In the genomic region with DNA sequence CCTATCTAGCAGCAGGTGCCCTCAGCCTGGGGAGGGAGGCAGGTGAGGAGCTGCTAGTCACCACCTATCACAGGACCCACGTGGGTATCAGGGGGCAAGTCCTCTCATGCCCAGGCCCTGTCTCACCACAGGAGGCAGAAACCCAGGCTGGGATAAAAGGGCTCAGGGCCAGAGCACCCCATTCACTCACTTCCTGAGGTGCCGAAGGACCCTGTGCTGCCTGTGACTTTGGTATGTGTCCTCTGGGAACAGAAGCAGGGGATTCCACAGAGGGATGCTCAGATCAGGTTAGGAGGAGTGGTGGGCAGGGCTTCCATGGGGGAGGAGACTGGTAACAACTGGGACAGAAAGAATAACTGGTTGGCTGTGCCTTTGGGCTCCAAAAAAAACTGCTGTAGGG, we compare ENCODE assay signal across 30 cellular contexts. TPM values are rescaled to one million over a fixed set of nuclear protein-coding genes. Genes with fewer than 3 reads are reported as not detected.
A peak's percentile ranks its signal among the peaks of the same experiment; 100 is the strongest.
DNase-seq lines count a peak whose midpoint lies in the region; TF ChIP-seq lines count a peak whose summit lies in the region.
"Had no signal": no experiment of that assay in that cellular context is flagged by ENCODE, and none has a peak within 500 bp of the region (broad histone marks: within the 10 kb centered on the region; RNA-seq: fewer than 3 reads in every experiment).

A gene with protein sequence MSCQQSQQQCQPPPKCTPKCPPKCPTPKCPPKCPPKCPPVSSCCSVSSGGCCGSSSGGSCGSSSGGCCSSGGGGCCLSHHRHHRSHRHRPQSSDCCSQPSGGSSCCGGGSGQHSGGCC (plus strand): TSS at position 181 of the 400 bp plus-strand sequence. CDS start 1,043 bp downstream, outside the sequence.

- TF ChIP-seq CTCF in VCaP (conservative IDR thresholded peaks at IDR 0.05) (no peak), retinal pigment epithelial cell (conservative IDR thresholded peaks at IDR 0.05; ENCODE audit: low read depth, low read length) (peak; percentile 3), ovary (IDR thresholded peaks at IDR 0.05) (no peak)

- peak within 1 kb of the TSS; percentile 41; the same call in 1 of the 2 replicates for H3K27ac ChIP-seq in VCaP
- no peak within 1 kb of the TSS for H3K27ac ChIP-seq in ovary
- H3K27ac ChIP-seq: dorsolateral prefrontal cortex, heart right ventricle had no signal

- no peaks in the 10 kb centered on the region for H3K9me3 ChIP-seq in ovary
- H3K9me3 ChIP-seq: heart right ventricle had no signal

- no peaks in the 10 kb centered on the region for H3K27me3 ChIP-seq in ovary

- H3K4me3 ChIP-seq in retinal pigment epithelial cell (ENCODE audit: low read length): no peak within 1 kb of the TSS
- no peak within 1 kb of the TSS for H3K4me3 ChIP-seq in ovary
- H3K4me3 ChIP-seq: dorsolateral prefrontal cortex, heart right ventricle, skin epidermis had no signal

- H3K4me1 ChIP-seq in ovary (ENCODE audit: insufficient read depth): no peaks in the 10 kb centered on the region
- H3K4me1 ChIP-seq: heart right ventricle had no signal

- no peak for TF ChIP-seq EP300 in ovary (IDR thresholded peaks at IDR 0.05)

- 40 to 48% (median 44%) methylated on average over 2 of the region's 2 CpGs for WGBS in ovary, 3 donors

- H3K36me3 ChIP-seq in ovary: no peaks in the 10 kb centered on the region
- H3K36me3 ChIP-seq: heart right ventricle had no signal

- TF ChIP-seq POLR2A in ovary (IDR thresholded peaks at IDR 0.05): no peak

- DNase-seq in NCI-H146 (lab: John Stamatoyannopoulos, UW): peak; percentile 17
- DNase-seq in NCI-H146 treated with DMSO at 0.1 percent for 48 hours (lab: John Stamatoyannopoulos, UW; ENCODE audit: unreplicated experiment): no peak
- peak; percentile 46 for DNase-seq in HT-29 (ENCODE audit: low spot score)
- DNase-seq in retinal pigment epithelial cell (ENCODE audit: low read depth): no peak
- DNase-seq in NCI-H82 (lab: John Stamatoyannopoulos, UW): no peak
- DNase-seq in stimulated activated CD4-positive, alpha-beta T cell treated with anti-CD3 and anti-CD28 coated beads, Interleukin-12 subunit alpha, Interleukin-12 subunit beta, amount 100 ng/mL, for 4 hours: no peak
- DNase-seq in ovary: no peak
- DNase-seq: 8988T; activated CD4-positive, alpha-beta T cell treated with anti-CD3 and anti-CD28 coated beads for 1 hour; activated gamma-delta T cell; CD8-positive, alpha-beta memory T cell; cerebellar nuclear complex; DND-41; dorsolateral prefrontal cortex; heart right ventricle; KG1; left colon; mesendoderm; NCI-H2029; PC-3; SHP77 treated with DMSO at 0.1 percent for 48 hours; stimulated activated CD4-positive, alpha-beta T cell treated with anti-CD3 and anti-CD28 coated beads, Interleukin-1b, Interleukin-23, amount 100 ng/mL, for 48 hours; T-helper 1 cell had no signal

- intact Hi-C loops in ovary (cut with DNase I): no loop called here

RNA-seq across cellular contexts. Expression of the gene that starts here (rescaled TPM):
- 3.0 and 5.2 TPM in 2 replicates for total RNA-seq in HT-29 (2014; rRNA removed; shearing (Covaris generic))
- not detected for total RNA-seq in ovary
- polyA plus RNA-seq in ovary: not detected
- total RNA-seq: CD8-positive, alpha-beta memory T cell; dorsolateral prefrontal cortex; endothelial cell of umbilical vein; heart right ventricle; HT1080; left colon; PC-3; pulmonary artery endothelial cell; subcutaneous adipose tissue; urinary bladder had no signal
- polyA plus RNA-seq: CD8-positive, alpha-beta memory T cell; endothelial cell of umbilical vein; heart right ventricle had no signal

Comparison
In these comparisons a context has a peak if more than half of its experiments do, and no peak if none do; other contexts are left out.
1. DNase-seq: peak in NCI-H146 (single experiment) and HT-29 (single experiment); none in NCI-H146 treated with DMSO at 0.1 percent for 48 hours (single experiment), retinal pigment epithelial cell (single experiment), NCI-H82 (single experiment), stimulated activated CD4-positive, alpha-beta T cell treated with anti-CD3 and anti-CD28 coated beads, Interleukin-12 subunit alpha, Interleukin-12 subunit beta, amount 100 ng/mL, for 4 hours (single experiment) and ovary (0 of 5).